ENCODE assay signal across 14 cellular contexts in the genomic region with DNA sequence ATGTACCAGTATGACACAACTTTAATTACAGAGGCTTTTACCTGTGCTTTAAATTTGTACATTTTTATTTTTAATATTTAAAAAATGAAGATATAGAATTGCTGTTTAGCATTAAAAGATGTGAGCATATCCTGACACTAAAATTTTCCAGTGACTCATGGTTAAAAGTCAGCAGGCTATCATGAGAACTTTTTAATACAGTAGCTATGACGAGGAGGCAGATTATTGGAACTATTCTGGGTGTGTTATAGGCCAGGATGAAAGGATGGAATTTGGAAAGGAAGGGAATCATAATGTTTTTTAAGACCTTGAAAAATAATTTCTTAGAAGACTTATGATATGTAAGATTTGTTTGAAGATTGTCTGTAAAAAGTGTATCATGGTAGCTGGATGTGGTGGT.
"Had no signal": no experiment of that assay in that cellular context is flagged by ENCODE, and none has a peak within 500 bp of the region (broad histone marks: within the 10 kb centered on the region; RNA-seq: fewer than 3 reads in every experiment).

No MANE protein-coding gene starts in this region.

- H3K4me3 Mint-ChIP-seq: activated CD4-positive, alpha-beta T cell treated with anti-CD3 and anti-CD28 coated beads for 36 hours; activated CD8-positive, alpha-beta T cell treated with anti-CD3 and anti-CD28 coated beads for 36 hours; activated T-helper 1 cell treated with anti-CD3 and anti-CD28 coated beads, Interleukin-12 subunit alpha, Interleukin-12 subunit beta, Interleukin-2, Interleukin-4 antibody, amounts not matched to agents 30 ng/mL and 10 ng/mL and 1 ng/mL, durations not matched to agents 14 hours and 24 hours and 36 hours; neural crest cell had no signal

- H3K27me3 ChIP-seq: hepatocyte, pancreas, stomach, uterus had no signal

- H3K36me3 ChIP-seq: uterus had no signal

- H2AFZ ChIP-seq: hepatocyte had no signal

- H3K4me1 ChIP-seq: pancreas, stomach, uterus had no signal

- ATAC-seq: activated CD4-positive, alpha-beta T cell treated with anti-CD3 and anti-CD28 coated beads for 36 hours; activated CD8-positive, alpha-beta T cell treated with anti-CD3 and anti-CD28 coated beads for 36 hours; left ventricle myocardium superior; pancreas had no signal

- H3K4me3 ChIP-seq: hepatocyte, pancreas, stomach, uterus had no signal

- DNase-seq: activated CD4-positive, alpha-beta T cell treated with anti-CD3 and anti-CD28 coated beads for 36 hours; activated CD8-positive, alpha-beta memory T cell treated with anti-CD3 and anti-CD28 coated beads, Interleukin-2, amount 50 U/mL, for 4 hours; activated CD8-positive, alpha-beta T cell treated with anti-CD3 and anti-CD28 coated beads for 36 hours; activated naive CD4-positive, alpha-beta T cell treated with anti-CD3 and anti-CD28 coated beads, Interleukin-2, amount 50 U/mL, for 16 hours; left ventricle myocardium superior; pancreas; stimulated activated CD4-positive, alpha-beta T cell treated with anti-CD3 and anti-CD28 coated beads, Interleukin-4, amount 100 ng/mL, for 4 hours; stomach; T-helper 1 cell; uterus had no signal

- H3K27ac ChIP-seq: hepatocyte, pancreas, stomach, uterus, VCaP had no signal

- H3K9me3 Mint-ChIP-seq: activated CD8-positive, alpha-beta T cell treated with anti-CD3 and anti-CD28 coated beads for 36 hours; activated T-helper 1 cell treated with anti-CD3 and anti-CD28 coated beads, Interleukin-12 subunit alpha, Interleukin-12 subunit beta, Interleukin-2, Interleukin-4 antibody, amounts not matched to agents 30 ng/mL and 10 ng/mL and 1 ng/mL, durations not matched to agents 14 hours and 24 hours and 36 hours; neural crest cell had no signal

- H3K4me2 ChIP-seq: hepatocyte had no signal

- H3K9me3 ChIP-seq: pancreas, stomach, uterus had no signal

- H3K27me3 Mint-ChIP-seq: activated CD4-positive, alpha-beta T cell treated with anti-CD3 and anti-CD28 coated beads for 36 hours; activated CD8-positive, alpha-beta T cell treated with anti-CD3 and anti-CD28 coated beads for 36 hours had no signal

- H3K27ac Mint-ChIP-seq: activated CD4-positive, alpha-beta T cell treated with anti-CD3 and anti-CD28 coated beads for 36 hours; activated CD8-positive, alpha-beta T cell treated with anti-CD3 and anti-CD28 coated beads for 36 hours; activated T-helper 1 cell treated with anti-CD3 and anti-CD28 coated beads, Interleukin-12 subunit alpha, Interleukin-12 subunit beta, Interleukin-2, Interleukin-4 antibody, amounts not matched to agents 30 ng/mL and 10 ng/mL and 1 ng/mL, durations not matched to agents 14 hours and 24 hours and 36 hours had no signal
